In genomic region chr10:110758128-110758527, GRCh38 we compare ENCODE assay signal across 19 cellular contexts.
"Had no signal": no experiment of that assay in that cellular context is flagged by ENCODE, and none has a peak within 500 bp of the region (broad histone marks: within the 10 kb centered on the region; RNA-seq: fewer than 3 reads in every experiment).

No MANE protein-coding gene starts in this region.

- H3K27me3 ChIP-seq: body of pancreas, foreskin keratinocyte, right lobe of liver had no signal

- H3K36me3 ChIP-seq: right lobe of liver, stomach, thoracic aorta had no signal

- H3K4me1 ChIP-seq: right lobe of liver, stomach had no signal

- H3K9me3 ChIP-seq: body of pancreas, right lobe of liver, SK-N-SH, stomach, thoracic aorta had no signal

- H3K4me3 ChIP-seq: body of pancreas, coronary artery, right lobe of liver, stomach, thoracic aorta had no signal

- ATAC-seq: activated naive CD4-positive, alpha-beta T cell treated with anti-CD3 and anti-CD28 coated beads, Interleukin-2, amount 50 U/mL, for 72 hours; body of pancreas; left lobe of liver; T-cell had no signal

- DNase-seq: activated CD4-positive, alpha-beta memory T cell treated with anti-CD3 and anti-CD28 coated beads, Interleukin-2, amount 10 ng/mL, durations not matched to agents 7 days and 5 days; activated CD4-positive, alpha-beta T cell treated with anti-CD3 and anti-CD28 coated beads for 4 hours; activated effector memory CD4-positive, alpha-beta T cell treated with anti-CD3 and anti-CD28 coated beads, Interleukin-2, amount 50 U/mL, for 16 hours; activated T-cell treated with anti-CD3 and anti-CD28 coated beads, Interleukin-2, amount 50 U/mL, for 48 hours; body of pancreas; central memory CD4-positive, alpha-beta T cell; nucleus accumbens; right lobe of liver; SK-N-SH; stimulated activated CD4-positive, alpha-beta T cell treated with anti-CD3 and anti-CD28 coated beads, Interleukin-12 subunit alpha, Interleukin-12 subunit beta, amount 100 ng/mL, for 4 hours; stimulated activated CD4-positive, alpha-beta T cell treated with anti-CD3 and anti-CD28 coated beads, Interleukin-2, amount 100 ng/mL, for 24 hours; stomach; T-cell; T1000 had no signal

- H3K27ac ChIP-seq: foreskin keratinocyte, right lobe of liver had no signal
